In the genomic region with DNA sequence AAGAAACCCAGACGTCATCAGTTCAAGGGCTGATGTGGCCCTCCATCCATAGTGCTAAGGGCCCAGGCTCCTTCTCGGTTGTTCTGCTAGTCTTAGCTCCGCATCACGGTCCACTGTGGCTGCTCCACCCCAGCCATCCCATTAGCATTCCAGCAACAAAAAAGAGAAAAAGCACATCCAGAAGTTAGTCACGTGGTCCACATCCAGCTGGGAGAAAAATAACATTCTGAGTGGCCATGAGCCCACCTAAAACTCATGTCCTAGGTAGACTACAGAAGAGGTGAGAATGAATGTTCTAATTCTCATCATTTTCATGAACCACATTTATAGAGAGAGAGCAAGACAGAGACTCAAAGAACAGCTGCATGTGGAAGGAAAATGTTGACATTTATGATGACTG, we compare ENCODE assay signal across 29 cellular contexts.
"Had no signal": no experiment of that assay in that cellular context is flagged by ENCODE, and none has a peak within 500 bp of the region (broad histone marks: within the 10 kb centered on the region; RNA-seq: fewer than 3 reads in every experiment).

No MANE protein-coding gene starts in this region.

- DNase-seq: heart left ventricle; hypothalamus; immature natural killer cell; kidney; left colon; left lung; lower lobe of right lung; mammary epithelial cell; mesenchymal stem cell; natural killer cell; nephron progenitor cell; nucleus accumbens; pancreas; posterior cingulate gyrus; retina; right cardiac atrium; sigmoid colon; small intestine; spleen; stimulated activated CD4-positive, alpha-beta T cell treated with anti-CD3 and anti-CD28 coated beads, Interleukin-4, amount 100 ng/mL, for 24 hours; stimulated activated naive CD4-positive, alpha-beta T cell; stimulated activated naive CD8-positive, alpha-beta T cell treated with anti-CD3 and anti-CD28 coated beads, Interleukin-15, amount 100 ng/mL, for 72 hours; substantia nigra; testis; tibial artery; trophoblast cell; upper lobe of right lung had no signal

- H3K27me3 Mint-ChIP-seq: stimulated activated naive CD8-positive, alpha-beta T cell treated with anti-CD3 and anti-CD28 coated beads, Interleukin-15, amount 100 ng/mL, for 72 hours had no signal

- H3K36me3 Mint-ChIP-seq: immature natural killer cell, natural killer cell had no signal

- ATAC-seq: heart left ventricle; left lung; lower lobe of right lung; natural killer cell; pancreas; right cardiac atrium; stimulated activated effector memory CD8-positive, alpha-beta T cell treated with anti-CD3 and anti-CD28 coated beads, Interleukin-12 subunit alpha, Interleukin-12 subunit beta, amount 100 ng/mL, for 72 hours; stimulated activated naive CD8-positive, alpha-beta T cell treated with anti-CD3 and anti-CD28 coated beads, Interleukin-15, amount 100 ng/mL, for 72 hours; upper lobe of right lung had no signal

- H3K4me1 ChIP-seq: pancreas, prostate gland, sigmoid colon, testis, tibial artery, upper lobe of right lung had no signal

- H3K9me3 Mint-ChIP-seq: immature natural killer cell; natural killer cell; stimulated activated effector memory CD8-positive, alpha-beta T cell treated with anti-CD3 and anti-CD28 coated beads, Interleukin-12 subunit alpha, Interleukin-12 subunit beta, amount 100 ng/mL, for 72 hours; stimulated activated naive CD8-positive, alpha-beta T cell treated with anti-CD3 and anti-CD28 coated beads, Interleukin-15, amount 100 ng/mL, for 72 hours had no signal

- H3K27ac Mint-ChIP-seq: immature natural killer cell; natural killer cell; nephron progenitor cell; stimulated activated effector memory CD8-positive, alpha-beta T cell treated with anti-CD3 and anti-CD28 coated beads, Interleukin-12 subunit alpha, Interleukin-12 subunit beta, amount 100 ng/mL, for 72 hours; stimulated activated naive CD8-positive, alpha-beta T cell treated with anti-CD3 and anti-CD28 coated beads, Interleukin-15, amount 100 ng/mL, for 72 hours had no signal

- H3K27me3 ChIP-seq: left lung, pancreas, sigmoid colon, spleen, testis, tibial artery, upper lobe of right lung had no signal

- H3K27ac ChIP-seq: heart left ventricle, left lung, lower lobe of right lung, pancreas, prostate gland, sigmoid colon, testis, tibial artery, upper lobe of right lung had no signal

- H3K4me3 Mint-ChIP-seq: immature natural killer cell; natural killer cell; nephron progenitor cell; stimulated activated effector memory CD8-positive, alpha-beta T cell treated with anti-CD3 and anti-CD28 coated beads, Interleukin-12 subunit alpha, Interleukin-12 subunit beta, amount 100 ng/mL, for 72 hours; stimulated activated naive CD8-positive, alpha-beta T cell treated with anti-CD3 and anti-CD28 coated beads, Interleukin-15, amount 100 ng/mL, for 72 hours had no signal

- H3K4me3 ChIP-seq: heart left ventricle, left lung, lower lobe of right lung, pancreas, prostate gland, sigmoid colon, spleen, testis, tibial artery, upper lobe of right lung had no signal

- H3K9me3 ChIP-seq: lower lobe of right lung, pancreas, prostate gland, testis, upper lobe of right lung had no signal

- H3K36me3 ChIP-seq: heart left ventricle, left lung, lower lobe of right lung, pancreas, prostate gland, sigmoid colon, spleen, tibial artery, upper lobe of right lung had no signal
